ENCODE assay signal across 10 cellular contexts in the genomic region with DNA sequence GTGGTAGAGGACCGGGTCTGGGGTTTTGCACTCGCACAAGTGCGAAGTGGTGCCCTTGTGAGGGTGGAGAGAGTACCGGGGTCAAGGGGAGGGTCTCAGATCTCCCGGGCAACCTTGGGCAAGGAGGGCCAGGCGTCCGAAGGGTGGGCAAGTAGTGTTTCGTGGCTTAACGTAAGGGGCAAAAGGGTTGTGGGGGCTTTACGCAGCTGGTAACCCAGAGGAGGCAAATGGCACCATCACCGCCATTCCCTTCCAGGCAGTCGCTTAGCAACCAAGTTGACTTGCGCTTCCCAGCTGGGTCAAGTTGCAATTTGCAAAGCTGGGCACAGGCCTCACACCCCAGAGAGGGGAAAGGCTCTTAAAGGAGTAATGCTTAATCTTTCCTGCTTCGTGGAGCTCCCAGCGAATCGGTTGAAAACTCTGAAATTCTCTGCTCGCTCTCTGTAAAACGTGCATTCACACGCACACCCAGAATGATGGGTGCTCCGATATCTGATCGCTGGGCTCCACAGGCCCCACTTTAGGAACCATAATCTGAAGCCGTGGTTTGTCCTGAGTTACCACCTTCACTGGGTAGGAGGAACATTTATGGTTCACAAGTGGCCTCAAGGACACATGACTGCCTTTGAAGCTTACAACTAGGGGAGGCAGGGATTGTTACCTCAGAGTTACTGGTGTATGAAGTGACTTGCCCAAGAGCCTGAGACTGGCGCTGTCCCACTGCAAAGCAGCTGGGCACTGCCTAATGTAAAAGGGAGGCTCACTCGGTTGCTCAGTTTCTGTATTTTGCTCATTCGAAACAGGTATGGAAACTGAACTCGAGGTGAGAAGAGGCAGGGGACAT.
A peak's percentile ranks its signal among the peaks of the same experiment; 100 is the strongest.
DNase-seq lines count a peak whose midpoint lies in the region; ATAC-seq and TF ChIP-seq lines count a peak whose summit lies in the region.
"Had no signal": no experiment of that assay in that cellular context is flagged by ENCODE, and none has a peak within 500 bp of the region (broad histone marks: within the 10 kb centered on the region; RNA-seq: fewer than 3 reads in every experiment).

No MANE protein-coding gene starts in this region.

- H3K4me3 ChIP-seq in Peyer's patch (peak overlapping the region; percentile 18 to 52 (median 44)), dorsolateral prefrontal cortex (peak overlapping the region; percentile 33 to 72 (median 56)), MG63 (no peak overlapping the region)

- H3K9me3 ChIP-seq in Peyer's patch: no peaks in the 10 kb centered on the region
- H3K9me3 ChIP-seq in MG63: no peaks in the 10 kb centered on the region

- peaks cover 11% of the 10 kb centered on the region for H3K27me3 Mint-ChIP-seq in memory B cell

- H3K36me3 Mint-ChIP-seq in memory B cell: no peaks in the 10 kb centered on the region

- DNase-seq in Peyer's patch (no peak), dorsolateral prefrontal cortex (peak in 2 of 10 donors; percentile 10 to 20), memory B cell (ENCODE audit: low spot score in 2 of 2) (no peak), EL (no peak), MG63 (no peak)
- DNase-seq in stimulated activated naive CD8-positive, alpha-beta T cell treated with anti-CD3 and anti-CD28 coated beads, Interleukin-15, Interleukin-2, amounts not matched to agents 100 U/mL and 50 U/mL, for 24 hours: no peak
- no peak for DNase-seq in stimulated activated CD4-positive, alpha-beta T cell treated with anti-CD3 and anti-CD28 coated beads, Interleukin-2, amount 100 ng/mL, for 24 hours

- H3K27me3 ChIP-seq in Peyer's patch (no peaks in the 10 kb centered on the region), dorsolateral prefrontal cortex (peaks cover 0 to 16% (median 0%) of the 10 kb centered on the region in 45 donors), MG63 (no peaks in the 10 kb centered on the region)

- TF ChIP-seq CTCF in Peyer's patch (IDR thresholded peaks at IDR 0.05) (no peak), dorsolateral prefrontal cortex (IDR thresholded peaks at IDR 0.05 in 54 of 56, conservative IDR thresholded peaks at IDR 0.05 in 2 of 56; ENCODE audit: low read depth in 1 of 56, partially characterized antibody in 56 of 56) (no peak)

- H3K27ac Mint-ChIP-seq in memory B cell: no peak overlapping the region
- H3K27ac Mint-ChIP-seq: IgD-negative memory B cell had no signal

- no peaks in the 10 kb centered on the region for H3K9me3 Mint-ChIP-seq in memory B cell
- H3K9me3 Mint-ChIP-seq: IgD-negative memory B cell had no signal

- H3K4me1 ChIP-seq in Peyer's patch: no peaks in the 10 kb centered on the region

- H3K4me1 Mint-ChIP-seq in memory B cell: no peaks in the 10 kb centered on the region

- no peak for TF ChIP-seq POLR2A in Peyer's patch (IDR thresholded peaks at IDR 0.05)

- H3K27ac ChIP-seq in Peyer's patch: no peak overlapping the region
- peak overlapping the region in 14 of 59 donors; percentile 27 to 81 (median 58) for H3K27ac ChIP-seq in dorsolateral prefrontal cortex
- H3K27ac ChIP-seq: epithelial cell of prostate had no signal

- peak overlapping the region; percentile 41 for H3K4me3 Mint-ChIP-seq in memory B cell

- H3K36me3 ChIP-seq in Peyer's patch: no peaks in the 10 kb centered on the region
- no peaks in the 10 kb centered on the region for H3K36me3 ChIP-seq in MG63

- intact Hi-C loops in dorsolateral prefrontal cortex (cut with DNase I): no loop called here

- ATAC-seq in memory B cell (ENCODE audit: low read depth) (no peak), GM19397 (IDR thresholded peaks at IDR 0.05; ENCODE audit: unreplicated experiment) (no peak)
- ATAC-seq in stimulated activated naive CD8-positive, alpha-beta T cell treated with anti-CD3 and anti-CD28 coated beads, Interleukin-15, Interleukin-2, amounts not matched to agents 100 U/mL and 50 U/mL, for 24 hours: peak; percentile 4
